ENCODE assay signal across 8 cellular contexts in the genomic region with DNA sequence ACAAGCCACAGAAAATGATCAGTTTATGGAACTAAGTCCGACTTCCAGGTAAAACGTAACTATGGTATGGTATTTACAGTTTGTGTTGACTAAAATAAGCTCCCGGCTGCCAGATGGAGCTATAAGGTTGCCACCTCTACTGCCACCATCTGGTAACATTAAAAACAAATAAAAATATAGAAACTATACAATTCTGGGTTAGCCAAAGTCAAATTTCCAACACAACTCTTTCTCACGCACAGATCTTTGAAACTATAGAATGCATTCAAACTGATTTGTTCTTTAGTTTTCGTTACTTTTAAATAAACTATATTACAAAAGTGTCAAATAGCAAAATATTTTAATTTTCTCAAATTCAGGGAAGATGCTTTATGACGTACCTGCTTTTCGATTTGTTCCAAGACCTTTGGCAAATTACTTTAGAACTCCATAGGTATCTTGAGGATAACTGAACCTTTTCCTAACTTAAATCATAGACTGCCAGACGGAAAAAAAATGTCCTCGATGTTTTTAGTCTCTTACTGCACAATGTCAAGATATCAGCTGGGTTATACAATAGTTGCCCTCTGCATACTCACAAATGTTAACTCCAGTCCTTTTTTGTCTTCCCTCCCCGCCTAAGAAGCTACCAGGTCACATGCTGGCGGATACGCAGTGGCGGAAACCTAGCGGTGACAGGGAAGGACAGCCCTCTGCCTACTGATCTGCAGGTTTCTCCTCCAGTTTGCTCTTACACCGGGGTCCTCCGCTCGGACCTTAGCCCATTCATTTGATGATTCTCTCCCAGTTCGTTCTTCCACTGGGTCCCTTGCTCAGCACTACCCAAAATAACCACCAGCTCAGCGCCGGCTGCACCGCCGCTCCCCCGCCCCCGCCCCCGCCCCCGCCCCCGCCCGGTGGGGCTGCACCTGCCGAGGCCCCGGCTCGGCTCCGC. TPM values are rescaled to one million over a fixed set of nuclear protein-coding genes. Genes with fewer than 3 reads are reported as not detected.
DNase-seq lines count a peak whose midpoint lies in the region; ATAC-seq, FAIRE-seq and TF ChIP-seq lines count a peak whose summit lies in the region.

No MANE protein-coding gene starts in this region.

- peak overlapping the region; percentile 70 for H2AFZ ChIP-seq in GM23338

- TF ChIP-seq CTCF in GM23338 (conservative IDR thresholded peaks at IDR 0.05; ENCODE audit: low read depth in 2 of 2): peak; percentile 17 to 24; a peak in 3 of 4 replicates
- TF ChIP-seq CTCF in neutrophil (IDR thresholded peaks at IDR 0.05): peak; percentile 70

- H3K9me2 ChIP-seq in GM23338 (ENCODE audit: insufficient read depth): no peaks in the 10 kb centered on the region

- H3K4me1 Mint-ChIP-seq in GM23338: peaks cover 20% of the 10 kb centered on the region

- peaks cover 15% of the 10 kb centered on the region for H3K4me1 ChIP-seq in GM23338 (ENCODE audit: insufficient read depth)
- peaks cover 22 to 23% of the 10 kb centered on the region in 2 experiments for H3K4me1 ChIP-seq in neutrophil (ENCODE audit: control insufficient read depth in 1 of 2, insufficient read depth in 1 of 2, low read depth in 1 of 2, low read length in 1 of 2)
- peaks cover 4% of the 10 kb centered on the region for H3K4me1 ChIP-seq in thymus (ENCODE audit: control insufficient read depth, insufficient read depth, low read length)

- H3K9me3 ChIP-seq in neutrophil (no peaks in the 10 kb centered on the region), thymus (ENCODE audit: control insufficient read depth) (no peaks in the 10 kb centered on the region)

- peak overlapping the region; percentile 93 for H3K27ac Mint-ChIP-seq in GM23338

- no peaks in the 10 kb centered on the region for H3K9me3 Mint-ChIP-seq in GM23338

- H3K27me3 ChIP-seq in GM23338 (ENCODE audit: insufficient read depth): no peaks in the 10 kb centered on the region
- no peaks in the 10 kb centered on the region for H3K27me3 ChIP-seq in neutrophil
- no peaks in the 10 kb centered on the region for H3K27me3 ChIP-seq in thymus (ENCODE audit: control insufficient read depth, insufficient read depth)

- H3K27ac ChIP-seq in GM23338 (ENCODE audit: low read depth): peak overlapping the region; percentile 46
- peak overlapping the region; percentile 96 for H3K27ac ChIP-seq in neutrophil
- peak overlapping the region; percentile 98 for H3K27ac ChIP-seq in thymus (ENCODE audit: low read depth)

- H3K4me2 ChIP-seq in GM23338: peak overlapping the region; percentile 79

- no peaks in the 10 kb centered on the region for H3K36me3 ChIP-seq in GM23338 (ENCODE audit: insufficient read depth)
- H3K36me3 ChIP-seq in neutrophil: peaks cover 11% of the 10 kb centered on the region
- H3K36me3 ChIP-seq in thymus (ENCODE audit: control insufficient read depth, insufficient read depth): peaks cover 5% of the 10 kb centered on the region

- peaks cover 4% of the 10 kb centered on the region for H3F3A ChIP-seq in GM23338 (replicated peaks; ENCODE audit: low read depth)

- H3K36me3 Mint-ChIP-seq in GM23338 (ENCODE audit: low read depth): peaks cover 13% of the 10 kb centered on the region

- no peak for FAIRE-seq in frontal cortex (lab: Jason Lieb, UNC)

- H3K4me3 ChIP-seq in GM23338 (peak overlapping the region; percentile 72), neutrophil (ENCODE audit: low read depth in 1 of 2, low read length in 1 of 2) (peak overlapping the region; percentile 93 to 100), thymus (ENCODE audit: low read length) (peak overlapping the region; percentile 97)

- WGBS in thymus: under 1% methylated on average over 32 of the region's 32 CpGs

- ATAC-seq in GM23338: peak; percentile 68

- no peaks in the 10 kb centered on the region for H4K20me1 ChIP-seq in GM23338 (replicated peaks; ENCODE audit: insufficient read depth)

- H3K27me3 Mint-ChIP-seq in GM23338 (ENCODE audit: insufficient read depth, low read depth, poor library complexity): peaks cover 3% of the 10 kb centered on the region

- DNase-seq in EL (peak; percentile 61), GM23338 (ENCODE audit: low spot score) (peak; percentile 85), Kasumi-1 (lab: John Stamatoyannopoulos, UW) (peak; percentile 81 to 84), SHP77 (lab: John Stamatoyannopoulos, UW) (peak; percentile 59 to 71), frontal cortex (ENCODE audit: low spot score in 2 of 2) (peak; percentile 48 to 60)
- DNase-seq in activated naive CD4-positive, alpha-beta T cell treated with Interleukin-2 at 50 U/mL for 16 hours: peak; percentile 68

- no peaks in the 10 kb centered on the region for H3K79me2 ChIP-seq in GM23338 (replicated peaks; ENCODE audit: insufficient read depth)

- peak overlapping the region; percentile 95 for H3K4me3 Mint-ChIP-seq in GM23338

TF ChIP-seq in GM23338, 12 proteins besides CTCF, POLR2A, EP300 and RAD21 (continues in another document):
- TF ChIP-seq POLR2AphosphoS5 (IDR thresholded peaks at IDR 0.05; ENCODE audit: low read depth): no peak
- TF ChIP-seq, protein P1, sequence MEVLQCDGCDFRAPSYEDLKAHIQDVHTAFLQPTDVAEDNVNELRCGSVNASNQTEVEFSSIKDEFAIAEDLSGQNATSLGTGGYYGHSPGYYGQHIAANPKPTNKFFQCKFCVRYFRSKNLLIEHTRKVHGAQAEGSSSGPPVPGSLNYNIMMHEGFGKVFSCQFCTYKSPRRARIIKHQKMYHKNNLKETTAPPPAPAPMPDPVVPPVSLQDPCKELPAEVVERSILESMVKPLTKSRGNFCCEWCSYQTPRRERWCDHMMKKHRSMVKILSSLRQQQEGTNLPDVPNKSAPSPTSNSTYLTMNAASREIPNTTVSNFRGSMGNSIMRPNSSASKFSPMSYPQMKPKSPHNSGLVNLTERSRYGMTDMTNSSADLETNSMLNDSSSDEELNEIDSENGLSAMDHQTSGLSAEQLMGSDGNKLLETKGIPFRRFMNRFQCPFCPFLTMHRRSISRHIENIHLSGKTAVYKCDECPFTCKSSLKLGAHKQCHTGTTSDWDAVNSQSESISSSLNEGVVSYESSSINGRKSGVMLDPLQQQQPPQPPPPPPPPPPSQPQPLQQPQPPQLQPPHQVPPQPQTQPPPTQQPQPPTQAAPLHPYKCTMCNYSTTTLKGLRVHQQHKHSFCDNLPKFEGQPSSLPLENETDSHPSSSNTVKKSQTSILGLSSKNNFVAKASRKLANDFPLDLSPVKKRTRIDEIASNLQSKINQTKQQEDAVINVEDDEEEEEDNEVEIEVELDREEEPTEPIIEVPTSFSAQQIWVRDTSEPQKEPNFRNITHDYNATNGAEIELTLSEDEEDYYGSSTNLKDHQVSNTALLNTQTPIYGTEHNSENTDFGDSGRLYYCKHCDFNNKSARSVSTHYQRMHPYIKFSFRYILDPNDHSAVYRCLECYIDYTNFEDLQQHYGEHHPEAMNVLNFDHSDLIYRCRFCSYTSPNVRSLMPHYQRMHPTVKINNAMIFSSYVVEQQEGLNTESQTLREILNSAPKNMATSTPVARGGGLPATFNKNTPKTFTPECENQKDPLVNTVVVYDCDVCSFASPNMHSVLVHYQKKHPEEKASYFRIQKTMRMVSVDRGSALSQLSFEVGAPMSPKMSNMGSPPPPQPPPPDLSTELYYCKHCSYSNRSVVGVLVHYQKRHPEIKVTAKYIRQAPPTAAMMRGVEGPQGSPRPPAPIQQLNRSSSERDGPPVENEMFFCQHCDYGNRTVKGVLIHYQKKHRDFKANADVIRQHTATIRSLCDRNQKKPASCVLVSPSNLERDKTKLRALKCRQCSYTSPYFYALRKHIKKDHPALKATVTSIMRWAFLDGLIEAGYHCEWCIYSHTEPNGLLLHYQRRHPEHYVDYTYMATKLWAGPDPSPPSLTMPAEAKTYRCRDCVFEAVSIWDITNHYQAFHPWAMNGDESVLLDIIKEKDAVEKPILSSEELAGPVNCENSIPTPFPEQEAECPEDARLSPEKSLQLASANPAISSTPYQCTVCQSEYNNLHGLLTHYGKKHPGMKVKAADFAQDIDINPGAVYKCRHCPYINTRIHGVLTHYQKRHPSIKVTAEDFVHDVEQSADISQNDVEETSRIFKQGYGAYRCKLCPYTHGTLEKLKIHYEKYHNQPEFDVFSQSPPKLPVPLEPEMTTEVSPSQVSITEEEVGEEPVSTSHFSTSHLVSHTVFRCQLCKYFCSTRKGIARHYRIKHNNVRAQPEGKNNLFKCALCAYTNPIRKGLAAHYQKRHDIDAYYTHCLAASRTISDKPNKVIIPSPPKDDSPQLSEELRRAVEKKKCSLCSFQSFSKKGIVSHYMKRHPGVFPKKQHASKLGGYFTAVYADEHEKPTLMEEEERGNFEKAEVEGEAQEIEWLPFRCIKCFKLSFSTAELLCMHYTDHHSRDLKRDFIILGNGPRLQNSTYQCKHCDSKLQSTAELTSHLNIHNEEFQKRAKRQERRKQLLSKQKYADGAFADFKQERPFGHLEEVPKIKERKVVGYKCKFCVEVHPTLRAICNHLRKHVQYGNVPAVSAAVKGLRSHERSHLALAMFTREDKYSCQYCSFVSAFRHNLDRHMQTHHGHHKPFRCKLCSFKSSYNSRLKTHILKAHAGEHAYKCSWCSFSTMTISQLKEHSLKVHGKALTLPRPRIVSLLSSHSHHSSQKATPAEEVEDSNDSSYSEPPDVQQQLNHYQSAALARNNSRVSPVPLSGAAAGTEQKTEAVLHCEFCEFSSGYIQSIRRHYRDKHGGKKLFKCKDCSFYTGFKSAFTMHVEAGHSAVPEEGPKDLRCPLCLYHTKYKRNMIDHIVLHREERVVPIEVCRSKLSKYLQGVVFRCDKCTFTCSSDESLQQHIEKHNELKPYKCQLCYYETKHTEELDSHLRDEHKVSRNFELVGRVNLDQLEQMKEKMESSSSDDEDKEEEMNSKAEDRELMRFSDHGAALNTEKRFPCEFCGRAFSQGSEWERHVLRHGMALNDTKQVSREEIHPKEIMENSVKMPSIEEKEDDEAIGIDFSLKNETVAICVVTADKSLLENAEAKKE (CRISPR knock-in tag; IDR thresholded peaks at IDR 0.05): no peak
- no peak for TF ChIP-seq EZH2phosphoT487 (IDR thresholded peaks at IDR 0.05; ENCODE audit: unreplicated experiment)
- no peak for TF ChIP-seq ZNF331 (CRISPR knock-in tag; IDR thresholded peaks at IDR 0.05; ENCODE audit: low read depth)
- TF ChIP-seq NANOG (IDR thresholded peaks at IDR 0.05; ENCODE audit: borderline replicate concordance): no peak
- TF ChIP-seq JUNB (IDR thresholded peaks at IDR 0.05; ENCODE audit: unreplicated experiment): no peak
- TF ChIP-seq EZH2 (IDR thresholded peaks at IDR 0.05; ENCODE audit: low read depth, unreplicated experiment): no peak
- no peak for TF ChIP-seq CREB1 (CRISPR knock-in tag; IDR thresholded peaks at IDR 0.05; ENCODE audit: low read depth)
- TF ChIP-seq ZNF114 (CRISPR knock-in tag; IDR thresholded peaks at IDR 0.05): no peak

RNA-seq across cellular contexts. Expression of a gene that starts 0.9 kb away (rescaled TPM):
- total RNA-seq in GM23338 (2014; rRNA removed; shearing (Covaris generic)): 14.9 and 17.7 TPM in 2 replicates
- polyA plus RNA-seq in GM23338 (2016; fragmentation: Nextera tagmentation; extraction: Ambion mirVana) (8.3 and 9.2 TPM in 2 replicates), thymus (4.7 TPM)
- total RNA-seq in frontal cortex: 29.8 TPM

RNA-seq across cellular contexts. Expression of a gene that starts 43.1 kb away (rescaled TPM):
- 5.3 and 6.0 TPM in 2 replicates for total RNA-seq in GM23338 (2014; rRNA removed; shearing (Covaris generic))
- polyA plus RNA-seq in GM23338 (2016; fragmentation: Nextera tagmentation; extraction: Ambion mirVana) (0.92 and 1.1 TPM in 2 replicates), thymus (1.5 TPM)
- 1.6 TPM for total RNA-seq in frontal cortex

Comparison
In these comparisons a context has a peak if more than half of its experiments do, and no peak if none do; other contexts are left out.
1. Peak in every context shown above with its lines: DNase-seq, ATAC-seq, H3K4me3 ChIP-seq and H3K27ac ChIP-seq.
2. H3K27ac ChIP-seq: peak in every context shown above with its lines; median percentile 98 in thymus; 96 in neutrophil; 46 in GM23338.